ENCODE assay signal across 14 cellular contexts in the genomic region with DNA sequence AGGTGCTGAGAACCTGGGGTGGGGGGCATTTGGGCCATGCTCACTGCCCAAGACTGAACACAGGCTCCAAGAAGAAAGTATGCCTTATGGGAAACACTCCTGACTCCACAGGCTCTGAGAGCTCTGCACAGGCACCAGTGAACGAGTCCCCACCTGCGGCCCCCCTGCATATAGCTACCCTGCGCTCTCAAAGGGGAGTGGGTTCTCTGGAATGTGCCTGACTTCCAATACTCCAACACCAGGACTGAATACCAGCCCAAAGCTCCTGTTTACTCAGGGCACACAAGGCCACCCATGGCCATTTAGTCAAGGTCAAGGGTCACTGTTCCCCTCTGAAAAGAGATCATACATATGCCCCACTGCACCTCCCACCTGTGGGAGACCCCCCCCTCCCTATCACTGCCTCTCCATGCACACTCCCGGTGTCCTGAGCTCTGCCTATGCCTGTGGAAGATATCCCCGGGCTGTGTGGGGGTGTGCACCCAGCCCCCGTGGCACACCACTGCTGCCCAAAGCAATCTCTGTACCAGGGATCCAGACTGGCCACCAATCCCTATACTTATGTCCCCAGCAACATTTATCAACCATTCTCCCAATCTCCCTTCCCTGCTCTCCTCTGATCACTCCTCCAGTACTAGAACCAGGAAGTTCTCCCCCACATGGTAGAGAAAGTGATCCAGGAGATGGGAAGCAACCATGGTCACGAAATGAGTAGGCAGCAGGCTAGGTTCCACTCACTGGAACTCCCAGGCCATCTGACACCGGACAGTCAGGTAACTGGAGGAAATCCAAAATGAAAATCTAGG. TPM values are rescaled to one million over a fixed set of nuclear protein-coding genes. Genes with fewer than 3 reads are reported as not detected.
A peak's percentile ranks its signal among the peaks of the same experiment; 100 is the strongest.
DNase-seq lines count a peak whose midpoint lies in the region; ATAC-seq, FAIRE-seq and TF ChIP-seq lines count a peak whose summit lies in the region.
"Had no signal": no experiment of that assay in that cellular context is flagged by ENCODE, and none has a peak within 500 bp of the region (broad histone marks: within the 10 kb centered on the region; RNA-seq: fewer than 3 reads in every experiment).

No MANE protein-coding gene starts in this region.

- H3K4me2 ChIP-seq in H1 (ENCODE audit: insufficient read depth in 1 of 2, low read depth in 2 of 2, low read length in 2 of 2): no peak overlapping the region; a peak in 1 of 4 replicates

- no peak overlapping the region for H2BK120ac ChIP-seq in H1 (replicated peaks; ENCODE audit: low read depth, low read length)

- no peak overlapping the region for H4K91ac ChIP-seq in H1 (replicated peaks; ENCODE audit: insufficient read length, low read length)

- H3K27ac ChIP-seq in left ventricle myocardium inferior (replicated peaks) (peak overlapping the region; percentile 94), heart right ventricle (no peak overlapping the region), H1 (ENCODE audit: low read depth, low read length) (peak overlapping the region; percentile 76; the same call in 1 of the 2 replicates), vagina (peak overlapping the region; percentile 85), A673 (ENCODE audit: low read depth, low read length, poor library complexity, severe bottlenecking) (no peak overlapping the region)

- H3K4me3 Mint-ChIP-seq in nephron: peak overlapping the region; percentile 91 to 93 (median 92)

- POLR2A ChIA-PET in H1 (lab: Charles Lee; ENCODE audit: partially characterized antibody) (interaction anchor here (1.0 to 31.5 kb wide), 7 partner anchors 9 to 190 kb away, joined by 3 to 650 read pairs (median 19); a partner anchor contains a TSS), A673 (lab: Charles Lee; ENCODE audit: low non-redundant PET) (interaction anchor here (0.6 kb wide), 1 partner anchor 191 kb away, joined by 3 read pairs; no protein-coding TSS in a partner anchor)

- peak overlapping the region; percentile 20 to 99 (median 57) for H3K27ac Mint-ChIP-seq in nephron

- H3K14ac ChIP-seq in H1 (ENCODE audit: insufficient read length): no peak overlapping the region

- peaks cover 15% of the 10 kb centered on the region for H3K36me3 ChIP-seq in left ventricle myocardium inferior
- peaks cover 0 to 32% (median 10%) of the 10 kb centered on the region in 9 donors for H3K36me3 ChIP-seq in heart right ventricle
- peaks cover 4 to 26% (median 12%) of the 10 kb centered on the region in 4 experiments; a peak in 6 of 8 replicates for H3K36me3 ChIP-seq in H1 (ENCODE audit: control insufficient read depth in 2 of 4, insufficient read depth in 4 of 4, low read length in 3 of 4)
- no peaks in the 10 kb centered on the region for H3K36me3 ChIP-seq in vagina
- no peaks in the 10 kb centered on the region for H3K36me3 ChIP-seq in A673 (ENCODE audit: insufficient read depth, low read length, poor library complexity, severe bottlenecking)

- H3K9me3 Mint-ChIP-seq in nephron: no peaks in the 10 kb centered on the region

- BruUV-seq in A673 (replicated peaks; lab: Mats Ljungman, UMichigan): no TSS peak

- no peak overlapping the region for H2BK15ac ChIP-seq in H1 (ENCODE audit: low read length)

- H2AK5ac ChIP-seq in H1 (ENCODE audit: low read depth, low read length): no peak overlapping the region

- H3K23ac ChIP-seq in H1 (ENCODE audit: insufficient read length): no peak overlapping the region

- FAIRE-seq in H1 (lab: Jason Lieb, UNC): no peak
- FAIRE-seq: frontal cortex had no signal

- no peaks in the 10 kb centered on the region for H3K9me3 ChIP-seq in left ventricle myocardium inferior (replicated peaks)
- H3K9me3 ChIP-seq in heart right ventricle: no peaks in the 10 kb centered on the region
- H3K9me3 ChIP-seq in H1 (ENCODE audit: insufficient read depth in 2 of 2, low read depth in 1 of 2, low read length in 1 of 2): no peaks in the 10 kb centered on the region
- no peaks in the 10 kb centered on the region for H3K9me3 ChIP-seq in vagina
- no peaks in the 10 kb centered on the region for H3K9me3 ChIP-seq in A673 (ENCODE audit: low read depth, low read length, poor library complexity, severe bottlenecking)
- H3K9me3 ChIP-seq: BLaER1 had no signal

- 84 to 88% methylated on average over 8 of the region's 8 CpGs for WGBS in heart right ventricle, 2 donors
- WGBS in H1 (ENCODE audit: extremely low coverage in 1 of 2, insufficient coverage in 1 of 2, insufficient read length in 1 of 2, insufficient replicate concordance in 2 of 2, low coverage in 1 of 2, low lambda C conversion rate in 2 of 2, missing lambda C conversion rate in 1 of 2), 2 experiments: 91% methylated on average over 8 of the region's 8 CpGs; no CpG with 5 or more reads in 1 of the 2 experiments

- TF ChIP-seq POLR2A in H1 (IDR thresholded peaks at IDR 0.05; ENCODE audit: control extremely low read depth in 1 of 2, low read depth in 2 of 2, low read length in 2 of 2) (no peak), vagina (IDR thresholded peaks at IDR 0.05) (no peak)

- H4K5ac ChIP-seq in H1 (ENCODE audit: insufficient read length, low read depth, low read length): no peak overlapping the region

- H3K4me3 ChIP-seq in left ventricle myocardium inferior (no peak overlapping the region), heart right ventricle (no peak overlapping the region), H1 (ENCODE audit: extremely low read depth in 1 of 4, insufficient read depth in 2 of 4, low read depth in 3 of 4, low read length in 4 of 4) (no peak overlapping the region), vagina (no peak overlapping the region), A673 (ENCODE audit: low read depth, low read length, poor library complexity, severe bottlenecking) (no peak overlapping the region)
- H3K4me3 ChIP-seq: BLaER1 had no signal

- TF ChIP-seq CTCF in left ventricle myocardium inferior (IDR thresholded peaks at IDR 0.05; ENCODE audit: borderline replicate concordance) (no peak), heart right ventricle (IDR thresholded peaks at IDR 0.05) (no peak), H1 (IDR thresholded peaks at IDR 0.05; ENCODE audit: control extremely low read depth in 1 of 3, insufficient read depth in 1 of 3, low read depth in 1 of 3, low read length in 3 of 3) (no peak), nephron (IDR thresholded peaks at IDR 0.05; ENCODE audit: unreplicated experiment in 3 of 3) (no peak), vagina (IDR thresholded peaks at IDR 0.05) (no peak), A673 (conservative IDR thresholded peaks at IDR 0.05; ENCODE audit: low read depth, low read length) (no peak)

- peaks cover 45% of the 10 kb centered on the region for H3K4me1 Mint-ChIP-seq in nephron

- no peak for TF ChIP-seq RAD21 in H1 (IDR thresholded peaks at IDR 0.05 in 1 of 2, conservative IDR thresholded peaks at IDR 0.05 in 1 of 2; ENCODE audit: low read depth in 2 of 2, low read length in 2 of 2)

- H3K23me2 ChIP-seq in H1 (ENCODE audit: low read depth, low read length): peaks cover 10% of the 10 kb centered on the region

- peaks cover 15% of the 10 kb centered on the region for H3K79me1 ChIP-seq in H1 (ENCODE audit: low read depth, low read length)

- H3K9ac ChIP-seq in H1 (replicated peaks in 1 of 4; ENCODE audit: extremely low read depth in 1 of 4, low read depth in 3 of 4, low read length in 3 of 4): peak overlapping the region in 1 of 4 experiments; percentile 10; a peak in 1 of 7 replicates
- H3K9ac ChIP-seq: BLaER1 had no signal

- H2BK5ac ChIP-seq in H1 (ENCODE audit: low read depth, low read length): 0 out of 2 replicates have a peak overlapping the region, but pooled peaks have one; percentile 91

- no peak overlapping the region for H3K18ac ChIP-seq in H1 (ENCODE audit: extremely low read depth, low read length)

- CTCF ChIA-PET in H1 (lab: Charles Lee; ENCODE audit: partially characterized antibody): interaction anchor here (0.7 to 7.7 kb wide), 19 partner anchors 9 to 237 kb away, joined by 3 to 220 read pairs (median 4); a partner anchor contains a TSS
- CTCF ChIA-PET in A673 (lab: Charles Lee): no interaction called here

- intact Hi-C loops in left ventricle myocardium inferior (cut with micrococcal nuclease) (loop anchor here (10.0 kb wide), 1 partner anchor 157 kb away; no protein-coding TSS in a partner anchor), heart right ventricle (cut with DNase I) (loop anchor here in 2 of 10 donors (5.0 to 10.0 kb wide), 2 partner anchors 159 to 237 kb away; no protein-coding TSS in a partner anchor), vagina (cut with DNase I) (loop anchor here (10.0 kb wide), 1 partner anchor 157 kb away; no protein-coding TSS in a partner anchor), A673 (cut with micrococcal nuclease; ENCODE audit: unreplicated experiment) (loop anchor here (5.0 kb wide), 1 partner anchor 159 kb away; no protein-coding TSS in a partner anchor)

- no peak overlapping the region for H3K56ac ChIP-seq in H1 (replicated peaks; ENCODE audit: insufficient read length, low read depth, low read length)

- no peaks in the 10 kb centered on the region for H3K27me3 Mint-ChIP-seq in nephron (ENCODE audit: low read depth)

- peaks cover 4 to 5% of the 10 kb centered on the region in 2 experiments for H4K20me1 ChIP-seq in H1 (replicated peaks in 1 of 2; ENCODE audit: control insufficient read depth in 1 of 2, insufficient read depth in 2 of 2, low read length in 2 of 2)

- H3K36me3 Mint-ChIP-seq in nephron (ENCODE audit: low read depth): peaks cover 3% of the 10 kb centered on the region

- H3K27me3 ChIP-seq in left ventricle myocardium inferior (ENCODE audit: low read depth): no peaks in the 10 kb centered on the region
- peaks cover 0 to 10% (median 0%) of the 10 kb centered on the region in 7 donors for H3K27me3 ChIP-seq in heart right ventricle
- H3K27me3 ChIP-seq in H1 (replicated peaks in 1 of 4; ENCODE audit: control insufficient read depth in 3 of 4, extremely low read depth in 1 of 4, insufficient read depth in 3 of 4, low read length in 3 of 4): no peaks in the 10 kb centered on the region
- H3K27me3 ChIP-seq in vagina: no peaks in the 10 kb centered on the region
- no peaks in the 10 kb centered on the region for H3K27me3 ChIP-seq in A673 (replicated peaks; ENCODE audit: insufficient read depth, low read depth, low read length, poor library complexity)
- H3K27me3 ChIP-seq: BLaER1 had no signal

- H3K4ac ChIP-seq in H1 (replicated peaks; ENCODE audit: insufficient read length, low read depth, low read length): no peak overlapping the region

- H2BK20ac ChIP-seq in H1 (ENCODE audit: low read length): no peak overlapping the region

- no peak overlapping the region for H2BK12ac ChIP-seq in H1 (ENCODE audit: low read depth, low read length)

- ATAC-seq in heart right ventricle (no peak), HG03095 (IDR thresholded peaks at IDR 0.05; ENCODE audit: unreplicated experiment) (no peak)

- DNase-seq in left ventricle myocardium inferior (no peak), heart right ventricle (no peak), H1 (ENCODE audit: low read depth in 1 of 2, low spot score in 2 of 2) (no peak), vagina (ENCODE audit: extremely low spot score in 2 of 2) (no peak), NCI-H69 (lab: John Stamatoyannopoulos, UW) (no peak), A673 (ENCODE audit: low spot score) (no peak)
- DNase-seq: activated CD4-positive, CD25-positive, alpha-beta regulatory T cell; NCI-H1436 treated with DMSO at 0.1 percent for 48 hours; stimulated activated CD4-positive, alpha-beta T cell treated with anti-CD3 and anti-CD28 coated beads, Interleukin-4, amount 100 ng/mL, for 24 hours had no signal

- no peak overlapping the region for H4K8ac ChIP-seq in H1 (ENCODE audit: extremely low read depth, insufficient read depth, low read length)

- no peak overlapping the region for H2AFZ ChIP-seq in H1 (ENCODE audit: low read length)

- TF ChIP-seq EP300 in H1 (IDR thresholded peaks at IDR 0.05; ENCODE audit: borderline replicate concordance in 1 of 2, low read depth in 2 of 2, low read length in 2 of 2): no peak

- peaks cover 20 to 46% of the 10 kb centered on the region in 2 experiments for H3K79me2 ChIP-seq in H1 (ENCODE audit: control insufficient read depth in 1 of 2, insufficient read depth in 2 of 2, low read length in 2 of 2)

- peaks cover 59% of the 10 kb centered on the region for H3K4me1 ChIP-seq in left ventricle myocardium inferior
- peaks cover 16 to 45% (median 33%) of the 10 kb centered on the region in 9 donors for H3K4me1 ChIP-seq in heart right ventricle
- peaks cover 7 to 25% (median 20%) of the 10 kb centered on the region in 4 experiments for H3K4me1 ChIP-seq in H1 (replicated peaks in 1 of 4; ENCODE audit: control insufficient read depth in 3 of 4, insufficient read depth in 4 of 4, low read length in 3 of 4)
- H3K4me1 ChIP-seq in vagina: peaks cover 83% of the 10 kb centered on the region
- peaks cover 7% of the 10 kb centered on the region for H3K4me1 ChIP-seq in A673 (ENCODE audit: insufficient read depth, low read length, poor library complexity, severe bottlenecking)

RNA-seq across cellular contexts. Expression of a gene that starts 1.5 kb away (rescaled TPM):
- 42.6 TPM for total RNA-seq in left ventricle myocardium inferior
- 10 to 100 TPM; 27.7 to 67.3 (median 32.4) TPM for total RNA-seq in heart right ventricle
- polyA plus RNA-seq in heart right ventricle: 100 to 1,000 TPM in 1 of 2 donors, 10 to 100 TPM in 1; 30.1 to 135 TPM
- total RNA-seq in H1 (2021; fragmentation: NEBNext Ultra II Directional; extraction: Animal tissue kit (Norgen Biotek cat#: 25700)): 114 and 115 TPM in 2 replicates
- polyA plus RNA-seq in H1 (2011; rRNA removed): 109 and 149 TPM in 2 replicates
- 117 TPM for polyA plus RNA-seq in H1 (2011; cell fraction: cytosol; rRNA removed)
- polyA plus RNA-seq in H1 (2011; cell fraction: nucleus; rRNA removed): 1,123 TPM
- polyA plus RNA-seq in H1 (2012, experiment 1 of 2): 136 to 155 TPM (median 141 TPM) in 4 replicates
- 102 TPM for polyA plus RNA-seq in H1 (2012, experiment 2 of 2)
- 102 TPM for polyA plus RNA-seq in H1 (2013, experiment 1 of 2)
- 83.3 TPM for polyA plus RNA-seq in H1 (2013, experiment 2 of 2)
- polyA minus RNA-seq in H1 (2011; rRNA and poly(A)+ RNA removed): 82.5 and 154 TPM in 2 replicates
- polyA minus RNA-seq in H1 (2011; cell fraction: cytosol; rRNA and poly(A)+ RNA removed): 100 TPM
- 265 TPM for polyA minus RNA-seq in H1 (2011; cell fraction: nucleus; rRNA and poly(A)+ RNA removed)
- 257 TPM for total RNA-seq in vagina
- total RNA-seq in A673 (2021): 24.6 and 38.0 TPM in 2 replicates

RNA-seq across cellular contexts. Expression of a gene that starts 8.5 kb away (rescaled TPM):
- total RNA-seq in left ventricle myocardium inferior: 13.9 TPM
- 10 to 100 TPM in 8 of 10 donors, 1 to 10 TPM in 2; 9.5 to 14.3 (median 12.2) TPM for total RNA-seq in heart right ventricle
- 10 to 100 TPM in 1 of 2 donors, 1 to 10 TPM in 1; 4.7 to 11.0 TPM for polyA plus RNA-seq in heart right ventricle
- total RNA-seq in H1 (2021; fragmentation: NEBNext Ultra II Directional; extraction: Animal tissue kit (Norgen Biotek cat#: 25700)): 20.3 and 21.3 TPM in 2 replicates
- 19.7 and 21.4 TPM in 2 replicates for polyA plus RNA-seq in H1 (2011; rRNA removed)
- polyA plus RNA-seq in H1 (2011; cell fraction: cytosol; rRNA removed): 26.3 TPM
- polyA plus RNA-seq in H1 (2011; cell fraction: nucleus; rRNA removed): 18.4 TPM
- polyA plus RNA-seq in H1 (2012, experiment 1 of 2): 24.1 to 30.2 TPM (median 28.9 TPM) in 4 replicates
- 17.1 TPM for polyA plus RNA-seq in H1 (2012, experiment 2 of 2)
- 16.7 TPM for polyA plus RNA-seq in H1 (2013, experiment 1 of 2)
- polyA plus RNA-seq in H1 (2013, experiment 2 of 2): 16.9 TPM
- 17.1 and 17.4 TPM in 2 replicates for polyA minus RNA-seq in H1 (2011; rRNA and poly(A)+ RNA removed)
- polyA minus RNA-seq in H1 (2011; cell fraction: cytosol; rRNA and poly(A)+ RNA removed): 7.3 TPM
- polyA minus RNA-seq in H1 (2011; cell fraction: nucleus; rRNA and poly(A)+ RNA removed): 7.7 TPM
- total RNA-seq in vagina: 11.5 TPM
- total RNA-seq in A673 (2021): 11.7 and 11.8 TPM in 2 replicates

RNA-seq across cellular contexts. Expression of a gene that starts 8.6 kb away (rescaled TPM):
- total RNA-seq in left ventricle myocardium inferior (258 TPM), heart right ventricle (100 to 1,000 TPM; 140 to 227 (median 193) TPM), vagina (251 TPM), A673 (2021) (118 and 152 TPM in 2 replicates)
- polyA plus RNA-seq in heart right ventricle (1,000 to 10,000 TPM in 1 of 2 donors, 100 to 1,000 TPM in 1; 365 to 1,063 TPM), H1 (2011; rRNA removed) (83.3 and 138 TPM in 2 replicates)
- 305 and 322 TPM in 2 replicates for total RNA-seq in H1 (2021; fragmentation: NEBNext Ultra II Directional; extraction: Animal tissue kit (Norgen Biotek cat#: 25700))
- 282 TPM for polyA plus RNA-seq in H1 (2011; cell fraction: cytosol; rRNA removed)
- 36.5 TPM for polyA plus RNA-seq in H1 (2011; cell fraction: nucleus; rRNA removed)
- 470 to 570 TPM (median 490 TPM) in 4 replicates for polyA plus RNA-seq in H1 (2012, experiment 1 of 2)
- polyA plus RNA-seq in H1 (2012, experiment 2 of 2): 141 TPM
- 965 TPM for polyA plus RNA-seq in H1 (2013, experiment 1 of 2)
- polyA plus RNA-seq in H1 (2013, experiment 2 of 2): 959 TPM
- polyA minus RNA-seq in H1 (2011; rRNA and poly(A)+ RNA removed): 8.2 and 9.6 TPM in 2 replicates
- polyA minus RNA-seq in H1 (2011; cell fraction: cytosol; rRNA and poly(A)+ RNA removed): 42.3 TPM
- polyA minus RNA-seq in H1 (2011; cell fraction: nucleus; rRNA and poly(A)+ RNA removed): 34.3 TPM

RNA-seq across cellular contexts. Expression of a gene that starts 15.1 kb away (rescaled TPM):
- total RNA-seq in left ventricle myocardium inferior: 4.3 TPM
- total RNA-seq in heart right ventricle: 1 to 10 TPM; 2.2 to 5.4 (median 3.8) TPM
- polyA plus RNA-seq in heart right ventricle: 1 to 10 TPM; 4.5 to 5.1 TPM
- 16.7 and 20.2 TPM in 2 replicates for total RNA-seq in H1 (2021; fragmentation: NEBNext Ultra II Directional; extraction: Animal tissue kit (Norgen Biotek cat#: 25700))
- 16.6 and 18.5 TPM in 2 replicates for polyA plus RNA-seq in H1 (2011; rRNA removed)
- polyA plus RNA-seq in H1 (2011; cell fraction: cytosol; rRNA removed): 15.0 TPM
- 36.5 TPM for polyA plus RNA-seq in H1 (2011; cell fraction: nucleus; rRNA removed)
- polyA plus RNA-seq in H1 (2012, experiment 1 of 2): 12.7 to 14.1 TPM (median 13.8 TPM) in 4 replicates
- 11.0 TPM for polyA plus RNA-seq in H1 (2012, experiment 2 of 2)
- 14.8 TPM for polyA plus RNA-seq in H1 (2013, experiment 1 of 2)
- 12.6 TPM for polyA plus RNA-seq in H1 (2013, experiment 2 of 2)
- polyA minus RNA-seq in H1 (2011; rRNA and poly(A)+ RNA removed): 28.6 and 29.3 TPM in 2 replicates
- polyA minus RNA-seq in H1 (2011; cell fraction: cytosol; rRNA and poly(A)+ RNA removed): 10.1 TPM
- polyA minus RNA-seq in H1 (2011; cell fraction: nucleus; rRNA and poly(A)+ RNA removed): 25.2 TPM
- total RNA-seq in vagina: 13.8 TPM
- 9.5 and 9.7 TPM in 2 replicates for total RNA-seq in A673 (2021)

RNA-seq across cellular contexts. Expression of a gene that starts 59.4 kb away (rescaled TPM):
- total RNA-seq in left ventricle myocardium inferior (not detected), heart right ventricle (under 1 TPM in 1 of 10 donors, not detected in 9; 0.28 TPM), vagina (not detected), A673 (2021) (0.55 and 0.60 TPM in 2 replicates)
- polyA plus RNA-seq in heart right ventricle (under 1 TPM in 1 of 2 donors, not detected in 1; 0.29 TPM), H1 (2011; rRNA removed) (0.41 and 0.85 TPM in 2 replicates)
- 0.35 TPM in 1 of 2 replicates, not detected in the other for total RNA-seq in H1 (2021; fragmentation: NEBNext Ultra II Directional; extraction: Animal tissue kit (Norgen Biotek cat#: 25700))
- polyA plus RNA-seq in H1 (2011; cell fraction: cytosol; rRNA removed): 0.44 TPM
- 1.3 TPM for polyA plus RNA-seq in H1 (2011; cell fraction: nucleus; rRNA removed)
- 0.48 to 0.88 TPM (median 0.68 TPM) in 4 replicates for polyA plus RNA-seq in H1 (2012, experiment 1 of 2)
- not detected for polyA plus RNA-seq in H1 (2012, experiment 2 of 2)
- polyA plus RNA-seq in H1 (2013, experiment 1 of 2): 0.22 TPM
- 0.15 TPM for polyA plus RNA-seq in H1 (2013, experiment 2 of 2)
- 2.1 and 2.2 TPM in 2 replicates for polyA minus RNA-seq in H1 (2011; rRNA and poly(A)+ RNA removed)
- not detected for polyA minus RNA-seq in H1 (2011; cell fraction: cytosol; rRNA and poly(A)+ RNA removed)
- polyA minus RNA-seq in H1 (2011; cell fraction: nucleus; rRNA and poly(A)+ RNA removed): 1.9 TPM
- total RNA-seq: aorta had no signal
- polyA plus RNA-seq: aorta had no signal

Comparison
In these comparisons a context has a peak if more than half of its experiments do, and no peak if none do; other contexts are left out.
1. H3K27ac ChIP-seq: peak in left ventricle myocardium inferior (single experiment), H1 (single experiment) and vagina (single experiment); none in heart right ventricle (0 of 10) and A673 (single experiment).